ENCODE assay signal across 21 cellular contexts in the genomic region with DNA sequence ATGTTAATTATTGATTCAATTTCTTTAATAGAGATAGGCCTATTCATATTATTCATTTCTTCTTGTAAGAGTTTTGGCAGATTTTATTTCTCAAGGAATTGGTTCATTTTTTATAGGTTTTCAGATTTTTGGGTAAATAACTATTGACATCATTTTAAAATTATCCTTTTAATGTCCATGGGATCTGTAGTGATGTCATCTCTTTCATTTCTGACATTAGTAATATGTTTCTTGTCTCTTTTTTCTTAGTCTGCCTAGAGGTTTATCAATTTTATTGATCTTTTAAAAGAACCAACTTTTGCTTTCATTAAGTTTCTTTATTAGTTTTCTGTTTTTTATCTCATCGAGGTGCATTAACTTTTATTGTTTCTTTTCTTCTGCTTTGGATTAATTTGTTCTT.
"Had no signal": no experiment of that assay in that cellular context is flagged by ENCODE, and none has a peak within 500 bp of the region (broad histone marks: within the 10 kb centered on the region; RNA-seq: fewer than 3 reads in every experiment).

No MANE protein-coding gene starts in this region.

- H3K4me3 ChIP-seq: body of pancreas, esophagus muscularis mucosa, gastrocnemius medialis, ovary, psoas muscle, right atrium auricular region, tibial nerve had no signal

- DNase-seq: activated CD4-positive, alpha-beta memory T cell treated with anti-CD3 and anti-CD28 coated beads for 36 hours; activated CD4-positive, alpha-beta T cell treated with anti-CD3 and anti-CD28 coated beads for 48 hours; activated effector memory CD4-positive, alpha-beta T cell treated with Interleukin-2 at 50 U/mL for 16 hours; activated naive CD4-positive, alpha-beta T cell treated with anti-CD3 and anti-CD28 coated beads, Interleukin-2, amount 50 U/mL, for 16 hours; activated T-cell treated with anti-CD3 and anti-CD28 coated beads, Interleukin-2, amount 50 U/mL, for 48 hours; anterior cingulate cortex; body of pancreas; effector CD8-positive, alpha-beta T cell; gastrocnemius medialis; hypothalamus; left cardiac atrium; ovary; psoas muscle; stimulated activated CD4-positive, alpha-beta T cell treated with anti-CD3 and anti-CD28 coated beads, Interleukin-1b, Interleukin-23, amount 100 ng/mL, for 48 hours; substantia nigra had no signal

- H3K4me1 ChIP-seq: body of pancreas, right atrium auricular region had no signal

- ATAC-seq: body of pancreas; gastrocnemius medialis; left cardiac atrium; natural killer cell treated with Interleukin-12 subunit alpha and Interleukin-12 subunit beta and Interleukin-15 and Interleukin-18, amount 100 ng/mL, for 72 hours; psoas muscle had no signal

- H3K27ac Mint-ChIP-seq: activated CD4-positive, alpha-beta memory T cell treated with anti-CD3 and anti-CD28 coated beads for 36 hours; natural killer cell treated with Interleukin-12 subunit alpha and Interleukin-12 subunit beta and Interleukin-15 and Interleukin-18, amount 100 ng/mL, for 72 hours had no signal

- H3K27ac ChIP-seq: esophagus muscularis mucosa, ovary, psoas muscle, right atrium auricular region had no signal

- H3K9me3 ChIP-seq: body of pancreas, esophagus muscularis mucosa, gastrocnemius medialis, ovary had no signal

- H3K27me3 Mint-ChIP-seq: activated CD4-positive, alpha-beta memory T cell treated with anti-CD3 and anti-CD28 coated beads for 36 hours; memory B cell; natural killer cell treated with Interleukin-12 subunit alpha and Interleukin-12 subunit beta and Interleukin-15 and Interleukin-18, amount 100 ng/mL, for 72 hours; stimulated activated naive CD8-positive, alpha-beta T cell treated with anti-CD3 and anti-CD28 coated beads, Interleukin-15, Interleukin-2, amounts not matched to agents 100 ng/mL and 50 ng/mL, for 24 hours had no signal

- H3K36me3 ChIP-seq: gastrocnemius medialis, ovary, right atrium auricular region had no signal

- H3K27me3 ChIP-seq: body of pancreas, esophagus muscularis mucosa, gastrocnemius medialis, ovary, right atrium auricular region, tibial nerve had no signal

- H3K4me3 Mint-ChIP-seq: activated CD4-positive, alpha-beta memory T cell treated with anti-CD3 and anti-CD28 coated beads for 36 hours; memory B cell; natural killer cell treated with Interleukin-12 subunit alpha and Interleukin-12 subunit beta and Interleukin-15 and Interleukin-18, amount 100 ng/mL, for 72 hours; stimulated activated naive CD8-positive, alpha-beta T cell treated with anti-CD3 and anti-CD28 coated beads, Interleukin-15, Interleukin-2, amounts not matched to agents 100 ng/mL and 50 ng/mL, for 24 hours had no signal
